36 cellular contexts compared by ENCODE assay signal in genomic region chr7:51259766-51260165, GRCh38. TPM values are rescaled to one million over a fixed set of nuclear protein-coding genes. Genes with fewer than 3 reads are reported as not detected.
"Had no signal": no experiment of that assay in that cellular context is flagged by ENCODE, and none has a peak within 500 bp of the region (broad histone marks: within the 10 kb centered on the region; RNA-seq: fewer than 3 reads in every experiment).

No MANE protein-coding gene starts in this region.

- H3K27ac Mint-ChIP-seq: activated B cell treated with CpG ODN at 0.5 μM for 24 hours; activated CD4-positive, alpha-beta memory T cell treated with anti-CD3 and anti-CD28 coated beads for 36 hours; activated CD4-positive, alpha-beta T cell treated with anti-CD3 and anti-CD28 coated beads, Interleukin-2, amount 10 ng/mL, durations not matched to agents 24 days and 14 days; activated CD8-positive, alpha-beta T cell treated with anti-CD3 and anti-CD28 coated beads for 36 hours; activated naive CD4-positive, alpha-beta T cell treated with anti-CD3 and anti-CD28 coated beads for 36 hours; activated naive CD4-positive, alpha-beta T cell treated with anti-CD3 and anti-CD28 coated beads, Interleukin-2, amount 50 U/mL, for 72 hours; activated naive CD8-positive, alpha-beta T cell treated with anti-CD3 and anti-CD28 coated beads for 36 hours; activated T-cell treated with anti-CD3 and anti-CD28 coated beads, Interleukin-2, amount 50 U/mL, for 72 hours; activated T-helper 1 cell treated with anti-CD3 and anti-CD28 coated beads, Interleukin-12 subunit alpha, Interleukin-12 subunit beta, Interleukin-2, Interleukin-4 antibody, amounts not matched to agents 30 ng/mL and 10 ng/mL and 1 ng/mL, durations not matched to agents 14 hours and 24 hours and 36 hours; activated T-helper 17 cell treated with anti-CD3 and anti-CD28 coated beads, Interleukin-2, amount 50 U/mL, for 72 hours; T-helper 1 cell treated with Interleukin-12 subunit alpha and Interleukin-12 subunit beta and Interleukin-4 antibody, amounts not matched to agents 30 μg/mL and 1 μg/mL, for 36 hours; T-helper 2 cell treated with Interferon-gamma antibody and Interleukin-4, amounts not matched to agents 5 μg/mL and 100 μg/mL, for 36 hours had no signal

- H3K4me3 ChIP-seq: adrenal gland, body of pancreas, breast epithelium had no signal

- H3K4me1 Mint-ChIP-seq: activated B cell treated with CpG ODN at 0.5 μM for 24 hours; activated naive CD8-positive, alpha-beta T cell treated with anti-CD3 and anti-CD28 coated beads for 36 hours had no signal

- H3K9me3 Mint-ChIP-seq: activated B cell treated with CpG ODN at 0.5 μM for 24 hours; activated CD4-positive, alpha-beta memory T cell treated with anti-CD3 and anti-CD28 coated beads for 36 hours; activated CD4-positive, alpha-beta T cell treated with anti-CD3 and anti-CD28 coated beads, Interleukin-2, amount 10 ng/mL, durations not matched to agents 24 days and 14 days; activated CD8-positive, alpha-beta T cell treated with anti-CD3 and anti-CD28 coated beads for 36 hours; activated naive CD4-positive, alpha-beta T cell treated with anti-CD3 and anti-CD28 coated beads for 36 hours; activated naive CD4-positive, alpha-beta T cell treated with anti-CD3 and anti-CD28 coated beads, Interleukin-2, amount 50 U/mL, for 72 hours; activated naive CD8-positive, alpha-beta T cell treated with anti-CD3 and anti-CD28 coated beads for 36 hours; activated T-cell treated with anti-CD3 and anti-CD28 coated beads, Interleukin-2, amount 50 U/mL, for 4 hours; activated T-cell treated with anti-CD3 and anti-CD28 coated beads, Interleukin-2, amount 50 U/mL, for 72 hours; activated T-helper 1 cell treated with anti-CD3 and anti-CD28 coated beads, Interleukin-12 subunit alpha, Interleukin-12 subunit beta, Interleukin-2, Interleukin-4 antibody, amounts not matched to agents 30 ng/mL and 10 ng/mL and 1 ng/mL, durations not matched to agents 14 hours and 24 hours and 36 hours; activated T-helper 17 cell treated with anti-CD3 and anti-CD28 coated beads, Interleukin-2, amount 50 U/mL, for 72 hours; T-helper 1 cell treated with Interleukin-12 subunit alpha and Interleukin-12 subunit beta and Interleukin-4 antibody, amounts not matched to agents 30 μg/mL and 1 μg/mL, for 36 hours; T-helper 2 cell treated with Interferon-gamma antibody and Interleukin-4, amounts not matched to agents 5 μg/mL and 100 μg/mL, for 36 hours had no signal

- H3K4me3 Mint-ChIP-seq: activated B cell treated with CpG ODN at 0.5 μM for 24 hours; activated CD4-positive, alpha-beta memory T cell treated with anti-CD3 and anti-CD28 coated beads for 36 hours; activated CD4-positive, alpha-beta T cell treated with anti-CD3 and anti-CD28 coated beads, Interleukin-2, amount 10 ng/mL, durations not matched to agents 24 days and 14 days; activated CD8-positive, alpha-beta T cell treated with anti-CD3 and anti-CD28 coated beads for 36 hours; activated naive CD4-positive, alpha-beta T cell treated with anti-CD3 and anti-CD28 coated beads for 36 hours; activated naive CD8-positive, alpha-beta T cell treated with anti-CD3 and anti-CD28 coated beads for 36 hours; activated T-cell treated with anti-CD3 and anti-CD28 coated beads, Interleukin-2, amount 50 U/mL, for 4 hours; activated T-cell treated with anti-CD3 and anti-CD28 coated beads, Interleukin-2, amount 50 U/mL, for 72 hours; activated T-helper 1 cell treated with anti-CD3 and anti-CD28 coated beads, Interleukin-12 subunit alpha, Interleukin-12 subunit beta, Interleukin-2, Interleukin-4 antibody, amounts not matched to agents 30 ng/mL and 10 ng/mL and 1 ng/mL, durations not matched to agents 14 hours and 24 hours and 36 hours; activated T-helper 17 cell treated with anti-CD3 and anti-CD28 coated beads, Interleukin-2, amount 50 U/mL, for 72 hours; T-helper 1 cell treated with Interleukin-12 subunit alpha and Interleukin-12 subunit beta and Interleukin-4 antibody, amounts not matched to agents 30 μg/mL and 1 μg/mL, for 36 hours; T-helper 2 cell treated with Interferon-gamma antibody and Interleukin-4, amounts not matched to agents 5 μg/mL and 100 μg/mL, for 36 hours had no signal

- DNase-seq: activated B cell treated with CpG ODN at 0.5 μM for 24 hours; activated CD4-positive, alpha-beta memory T cell treated with anti-CD3 and anti-CD28 coated beads for 36 hours; activated CD4-positive, alpha-beta T cell treated with anti-CD3 and anti-CD28 coated beads for 4 hours; activated CD4-positive, alpha-beta T cell treated with anti-CD3 and anti-CD28 coated beads, Interleukin-2, amount 10 ng/mL, durations not matched to agents 24 days and 14 days; activated CD4-positive, alpha-beta T cell treated with anti-CD3 and anti-CD28 coated beads, Interleukin-2, amount 50 U/mL, for 1 hour; activated CD4-positive, alpha-beta T cell treated with anti-CD3 and anti-CD28 coated beads, Interleukin-2, amount 50 U/mL, for 4 hours; activated CD4-positive, CD25-positive, alpha-beta regulatory T cell treated with anti-CD3 and anti-CD28 coated beads, Interleukin-2, amount 50 U/mL, for 72 hours; activated CD8-positive, alpha-beta memory T cell treated with anti-CD3 and anti-CD28 coated beads, Interleukin-2, amount 50 U/mL, for 4 hours; activated CD8-positive, alpha-beta T cell treated with anti-CD3 and anti-CD28 coated beads for 36 hours; activated effector memory CD4-positive, alpha-beta T cell treated with anti-CD3 and anti-CD28 coated beads, Interleukin-2, amount 50 U/mL, for 16 hours; activated gamma-delta T cell treated with Interleukin-2 at 50 U/mL for 16 hours; activated naive CD4-positive, alpha-beta T cell; activated naive CD4-positive, alpha-beta T cell treated with anti-CD3 and anti-CD28 coated beads for 36 hours; activated naive CD4-positive, alpha-beta T cell treated with anti-CD3 and anti-CD28 coated beads, Interleukin-2, amount 50 U/mL, for 16 hours; activated naive CD8-positive, alpha-beta T cell treated with anti-CD3 and anti-CD28 coated beads for 36 hours; activated T-cell treated with anti-CD3 and anti-CD28 coated beads for 4 hours; activated T-cell treated with anti-CD3 and anti-CD28 coated beads, Interleukin-2, amount 50 U/mL, for 1 hour; activated T-cell treated with anti-CD3 and anti-CD28 coated beads, Interleukin-2, amount 50 U/mL, for 4 hours; activated T-cell treated with anti-CD3 and anti-CD28 coated beads, Interleukin-2, amount 50 U/mL, for 72 hours; adrenal gland; amniotic stem cell; aorta; body of pancreas; brain microvascular endothelial cell; SW 1271; T-helper 1 cell; T-helper 2 cell; T-helper 9 cell had no signal

- H3K36me3 Mint-ChIP-seq: activated CD4-positive, alpha-beta memory T cell treated with anti-CD3 and anti-CD28 coated beads for 36 hours; activated naive CD4-positive, alpha-beta T cell treated with anti-CD3 and anti-CD28 coated beads, Interleukin-2, amount 50 U/mL, for 72 hours; activated naive CD8-positive, alpha-beta T cell treated with anti-CD3 and anti-CD28 coated beads for 36 hours had no signal

- H3K27me3 Mint-ChIP-seq: activated CD4-positive, alpha-beta T cell treated with anti-CD3 and anti-CD28 coated beads, Interleukin-2, amount 10 ng/mL, durations not matched to agents 24 days and 14 days had no signal

- H3K4me1 ChIP-seq: adrenal gland had no signal

- H3K27ac ChIP-seq: adrenal gland, brain microvascular endothelial cell, breast epithelium, VCaP had no signal

- H3K36me3 ChIP-seq: adrenal gland, brain microvascular endothelial cell, breast epithelium had no signal

- H3K9me3 ChIP-seq: adrenal gland, body of pancreas, breast epithelium had no signal

- H3K27me3 ChIP-seq: adrenal gland, body of pancreas, brain microvascular endothelial cell, breast epithelium had no signal

RNA-seq across cellular contexts. Expression of gene COBL, which starts 56.8 kb away (rescaled TPM):
- total RNA-seq: activated B cell treated with CpG ODN at 0.5 μM for 24 hours; activated CD4-positive, alpha-beta memory T cell treated with anti-CD3 and anti-CD28 coated beads for 36 hours; activated CD4-positive, alpha-beta T cell treated with anti-CD3 and anti-CD28 coated beads, Interleukin-2, amount 10 ng/mL, durations not matched to agents 24 days and 14 days; activated CD8-positive, alpha-beta memory T cell treated with anti-CD3 and anti-CD28 coated beads for 36 hours; activated CD8-positive, alpha-beta T cell treated with anti-CD3 and anti-CD28 coated beads for 36 hours; activated naive CD4-positive, alpha-beta T cell treated with anti-CD3 and anti-CD28 coated beads for 36 hours; activated naive CD4-positive, alpha-beta T cell treated with anti-CD3 and anti-CD28 coated beads, Interleukin-2, amount 50 U/mL, for 72 hours; activated naive CD8-positive, alpha-beta T cell treated with anti-CD3 and anti-CD28 coated beads for 36 hours; activated T-cell treated with anti-CD3 and anti-CD28 coated beads, Interleukin-2, amount 50 U/mL, for 72 hours; activated T-helper 1 cell treated with anti-CD3 and anti-CD28 coated beads, Interleukin-12 subunit alpha, Interleukin-12 subunit beta, Interleukin-2, Interleukin-4 antibody, amounts not matched to agents 30 ng/mL and 10 ng/mL and 1 ng/mL, durations not matched to agents 14 hours and 24 hours and 36 hours; activated T-helper 17 cell treated with anti-CD3 and anti-CD28 coated beads, Interleukin-2, amount 50 U/mL, for 72 hours had no signal
